In the genomic region with DNA sequence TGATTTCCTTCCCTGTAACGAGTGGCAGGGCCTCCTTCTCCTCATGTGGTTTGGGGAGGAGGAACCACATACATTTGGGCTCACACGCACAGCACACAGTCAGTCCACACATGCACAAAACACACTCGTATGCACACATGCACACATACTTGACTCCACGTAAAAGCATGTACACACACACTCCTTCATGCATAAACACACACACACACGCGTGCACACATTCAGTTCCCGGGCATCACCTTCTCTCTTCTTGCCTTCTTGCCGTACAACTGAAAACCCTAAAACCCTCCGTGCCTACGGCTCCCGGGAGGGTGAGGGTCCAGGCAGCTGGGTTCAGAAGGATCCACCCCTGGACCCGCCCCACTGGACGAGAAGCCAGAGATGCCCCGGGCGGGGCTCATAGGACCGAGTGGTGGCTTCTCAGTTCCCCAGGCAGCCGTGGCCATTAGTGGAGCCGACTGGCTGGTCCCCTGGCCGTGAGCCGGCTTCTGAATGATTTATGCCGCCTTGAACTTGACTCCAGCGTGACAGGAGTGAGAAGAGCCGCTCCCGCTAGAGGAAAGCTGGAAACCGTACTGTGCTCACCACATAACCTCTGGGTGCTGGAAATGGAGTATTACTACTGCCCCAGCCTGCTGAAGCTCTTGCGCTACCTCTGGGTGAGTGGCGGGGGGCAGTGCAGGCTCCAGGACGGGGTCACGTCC, we compare ENCODE assay signal across 10 cellular contexts.
DNase-seq lines count a peak whose midpoint lies in the region; ATAC-seq and TF ChIP-seq lines count a peak whose summit lies in the region.
"Had no signal": no experiment of that assay in that cellular context is flagged by ENCODE, and none has a peak within 500 bp of the region (broad histone marks: within the 10 kb centered on the region; RNA-seq: fewer than 3 reads in every experiment).

No MANE protein-coding gene starts in this region.

- H3K36me3 Mint-ChIP-seq in CD8-positive, alpha-beta T cell: no peaks in the 10 kb centered on the region
- H3K36me3 Mint-ChIP-seq in WTC11: no peaks in the 10 kb centered on the region

- H3K27me3 Mint-ChIP-seq in CD8-positive, alpha-beta T cell (ENCODE audit: low read depth): no peaks in the 10 kb centered on the region
- H3K27me3 Mint-ChIP-seq in WTC11 (ENCODE audit: low read depth): no peaks in the 10 kb centered on the region

- H3K4me3 Mint-ChIP-seq in CD8-positive, alpha-beta T cell: peak overlapping the region; percentile 77
- H3K4me3 Mint-ChIP-seq in WTC11: no peak overlapping the region

- H3K9me3 ChIP-seq in CD8-positive, alpha-beta T cell (ENCODE audit: low read length): no peaks in the 10 kb centered on the region
- no peaks in the 10 kb centered on the region for H3K9me3 ChIP-seq in suprapubic skin

- TF ChIP-seq POLR2A in erythroblast (IDR thresholded peaks at IDR 0.05; ENCODE audit: low read length): no peak
- no peak for TF ChIP-seq POLR2A in suprapubic skin (IDR thresholded peaks at IDR 0.05)

- H3K36me3 ChIP-seq in CD8-positive, alpha-beta T cell (ENCODE audit: insufficient read depth, low read length): no peaks in the 10 kb centered on the region
- H3K36me3 ChIP-seq in suprapubic skin: no peaks in the 10 kb centered on the region

- H3K27ac ChIP-seq in CD8-positive, alpha-beta T cell (ENCODE audit: low read depth, low read length): peak overlapping the region; percentile 17
- no peak overlapping the region for H3K27ac ChIP-seq in suprapubic skin
- H3K27ac ChIP-seq: foreskin keratinocyte had no signal

- CTCF ChIA-PET in CD8-positive, alpha-beta T cell (lab: Charles Lee): interaction anchor here (1.0 to 7.4 kb wide), 9 partner anchors 9 to 102 kb away, joined by 3 to 77 read pairs (median 7); no protein-coding TSS in a partner anchor
- CTCF ChIA-PET in WTC11 (lab: Charles Lee): interaction anchor here (0.6 to 1.6 kb wide), 4 partner anchors 10 to 110 kb away, joined by 3 to 8 read pairs (median 4); no protein-coding TSS in a partner anchor

- ATAC-seq in CD8-positive, alpha-beta T cell: no peak
- ATAC-seq in WTC11: peak; percentile 76
- ATAC-seq in HG03565 (IDR thresholded peaks at IDR 0.05; ENCODE audit: unreplicated experiment): no peak
- ATAC-seq: foreskin keratinocyte, PC-3 had no signal

- intact Hi-C loops in CD8-positive, alpha-beta T cell (cut with DNase I, micrococcal nuclease): loop anchor here (1.0 to 10.0 kb wide), 7 partner anchors 8 to 1925 kb away; a partner anchor contains a TSS
- intact Hi-C loops in posterior vena cava (cut with DNase I): loop anchor here in 1 of 2 donors (5.0 kb wide), 1 partner anchor 228 kb away; no protein-coding TSS in a partner anchor

- peaks cover 87% of the 10 kb centered on the region for H3K4me1 Mint-ChIP-seq in CD8-positive, alpha-beta T cell (ENCODE audit: low read depth)
- H3K4me1 Mint-ChIP-seq in WTC11: peaks cover 8% of the 10 kb centered on the region

- H3K27me3 ChIP-seq in CD8-positive, alpha-beta T cell (ENCODE audit: insufficient read depth, low read length): no peaks in the 10 kb centered on the region
- no peaks in the 10 kb centered on the region for H3K27me3 ChIP-seq in suprapubic skin
- H3K27me3 ChIP-seq: foreskin keratinocyte had no signal

- H3K27ac Mint-ChIP-seq in CD8-positive, alpha-beta T cell: peak overlapping the region; percentile 99
- 0 out of 2 replicates have a peak overlapping the region, but pooled peaks have one; percentile 6 for H3K27ac Mint-ChIP-seq in WTC11

- no peaks in the 10 kb centered on the region for H3K9me3 Mint-ChIP-seq in CD8-positive, alpha-beta T cell
- H3K9me3 Mint-ChIP-seq in WTC11: no peaks in the 10 kb centered on the region

- H3K4me3 ChIP-seq in CD8-positive, alpha-beta T cell (ENCODE audit: low read depth, low read length): peak overlapping the region; percentile 43
- H3K4me3 ChIP-seq in suprapubic skin: no peak overlapping the region

- TF ChIP-seq CTCF in CD8-positive, alpha-beta T cell (IDR thresholded peaks at IDR 0.05): no peak
- no peak for TF ChIP-seq CTCF in WTC11 (IDR thresholded peaks at IDR 0.05)
- no peak for TF ChIP-seq CTCF in suprapubic skin (IDR thresholded peaks at IDR 0.05)

- POLR2A ChIA-PET in CD8-positive, alpha-beta T cell (lab: Charles Lee): interaction anchor here (1.5 to 4.3 kb wide), 3 partner anchors 7 to 42 kb away, joined by 5 to 36 read pairs (median 22); no protein-coding TSS in a partner anchor
- POLR2A ChIA-PET in WTC11 (lab: Charles Lee): no interaction called here

- peaks cover 54% of the 10 kb centered on the region for H3K4me1 ChIP-seq in CD8-positive, alpha-beta T cell (ENCODE audit: insufficient read depth, low read length)
- H3K4me1 ChIP-seq in suprapubic skin: peaks cover 6% of the 10 kb centered on the region
- H3K4me1 ChIP-seq: foreskin keratinocyte had no signal

- DNase-seq in CD8-positive, alpha-beta T cell: peak in 4 of 7 experiments; percentile 35 to 66 (median 40)
- DNase-seq in WTC11 (ENCODE audit: low spot score) (no peak), erythroblast (lab: John Stamatoyannopoulos, UW) (peak; percentile 7 to 41), posterior vena cava (ENCODE audit: low spot score) (peak; percentile 86), suprapubic skin (ENCODE audit: low spot score in 2 of 2) (no peak), NCI-H2171 (lab: John Stamatoyannopoulos, UW) (no peak), NOMO-1 treated with dmso at 0.1 percent for 144 hours (lab: John Stamatoyannopoulos, UW; ENCODE audit: unreplicated experiment) (no peak)
- DNase-seq: foreskin keratinocyte, PC-3 had no signal

- no peak for TF ChIP-seq EP300 in suprapubic skin (IDR thresholded peaks at IDR 0.05)

- WGBS in suprapubic skin: 55% methylated on average over 28 of the region's 29 CpGs

TF ChIP-seq in WTC11, 78 proteins besides CTCF, POLR2A, EP300 and RAD21:
- TF ChIP-seq, protein P1, sequence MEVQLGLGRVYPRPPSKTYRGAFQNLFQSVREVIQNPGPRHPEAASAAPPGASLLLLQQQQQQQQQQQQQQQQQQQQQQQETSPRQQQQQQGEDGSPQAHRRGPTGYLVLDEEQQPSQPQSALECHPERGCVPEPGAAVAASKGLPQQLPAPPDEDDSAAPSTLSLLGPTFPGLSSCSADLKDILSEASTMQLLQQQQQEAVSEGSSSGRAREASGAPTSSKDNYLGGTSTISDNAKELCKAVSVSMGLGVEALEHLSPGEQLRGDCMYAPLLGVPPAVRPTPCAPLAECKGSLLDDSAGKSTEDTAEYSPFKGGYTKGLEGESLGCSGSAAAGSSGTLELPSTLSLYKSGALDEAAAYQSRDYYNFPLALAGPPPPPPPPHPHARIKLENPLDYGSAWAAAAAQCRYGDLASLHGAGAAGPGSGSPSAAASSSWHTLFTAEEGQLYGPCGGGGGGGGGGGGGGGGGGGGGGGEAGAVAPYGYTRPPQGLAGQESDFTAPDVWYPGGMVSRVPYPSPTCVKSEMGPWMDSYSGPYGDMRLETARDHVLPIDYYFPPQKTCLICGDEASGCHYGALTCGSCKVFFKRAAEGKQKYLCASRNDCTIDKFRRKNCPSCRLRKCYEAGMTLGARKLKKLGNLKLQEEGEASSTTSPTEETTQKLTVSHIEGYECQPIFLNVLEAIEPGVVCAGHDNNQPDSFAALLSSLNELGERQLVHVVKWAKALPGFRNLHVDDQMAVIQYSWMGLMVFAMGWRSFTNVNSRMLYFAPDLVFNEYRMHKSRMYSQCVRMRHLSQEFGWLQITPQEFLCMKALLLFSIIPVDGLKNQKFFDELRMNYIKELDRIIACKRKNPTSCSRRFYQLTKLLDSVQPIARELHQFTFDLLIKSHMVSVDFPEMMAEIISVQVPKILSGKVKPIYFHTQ (CRISPR knock-in tag; IDR thresholded peaks at IDR 0.05): no peak
- TF ChIP-seq, protein P2, sequence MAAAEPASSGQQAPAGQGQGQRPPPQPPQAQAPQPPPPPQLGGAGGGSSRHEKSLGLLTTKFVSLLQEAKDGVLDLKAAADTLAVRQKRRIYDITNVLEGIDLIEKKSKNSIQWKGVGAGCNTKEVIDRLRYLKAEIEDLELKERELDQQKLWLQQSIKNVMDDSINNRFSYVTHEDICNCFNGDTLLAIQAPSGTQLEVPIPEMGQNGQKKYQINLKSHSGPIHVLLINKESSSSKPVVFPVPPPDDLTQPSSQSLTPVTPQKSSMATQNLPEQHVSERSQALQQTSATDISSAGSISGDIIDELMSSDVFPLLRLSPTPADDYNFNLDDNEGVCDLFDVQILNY (CRISPR knock-in tag; IDR thresholded peaks at IDR 0.05): no peak

Comparison
In these comparisons a context has a peak if more than half of its experiments do, and no peak if none do; other contexts are left out.
1. DNase-seq: peak in CD8-positive, alpha-beta T cell (4 of 7), erythroblast (2 of 2) and posterior vena cava (single experiment); none in WTC11 (single experiment), suprapubic skin (0 of 2), NCI-H2171 (single experiment) and NOMO-1 treated with dmso at 0.1 percent for 144 hours (single experiment).